In genomic region chr3:185943363-185944106, GRCh38 we compare ENCODE assay signal across 8 cellular contexts. TPM values are rescaled to one million over a fixed set of nuclear protein-coding genes. Genes with fewer than 3 reads are reported as not detected.
DNase-seq lines count a peak whose midpoint lies in the region; TF ChIP-seq lines count a peak whose summit lies in the region.

No MANE protein-coding gene starts in this region.

- peaks cover 18% of the 10 kb centered on the region for H3K4me1 Mint-ChIP-seq in activated T-helper 2 cell treated with anti-CD3 and anti-CD28 coated beads, Interferon-gamma antibody, Interleukin-2, Interleukin-4, amounts not matched to agents 10 μg/mL and 5 μg/mL and 100 μg/mL, durations not matched to agents 14 hours and 24 hours and 36 hours (ENCODE audit: low read depth)

- 10 to 12% methylated on average over 6 of the region's 6 CpGs for WGBS in GM23248 (ENCODE audit: low coverage in 1 of 2, low lambda C conversion rate in 2 of 2, missing lambda C conversion rate in 2 of 2), 2 experiments

- H3K36me3 ChIP-seq in GM23248 (ENCODE audit: low read depth) (no peaks in the 10 kb centered on the region), neutrophil (no peaks in the 10 kb centered on the region)

- H3K79me2 ChIP-seq in GM23248 (ENCODE audit: insufficient read depth) = no peaks in the 10 kb centered on the region

- H3K9me3 ChIP-seq in GM23248 (ENCODE audit: low read depth) = no peaks in the 10 kb centered on the region
- no peaks in the 10 kb centered on the region for H3K9me3 ChIP-seq in neutrophil

- peaks cover 3% of the 10 kb centered on the region for H3K36me3 Mint-ChIP-seq in activated T-helper 2 cell treated with anti-CD3 and anti-CD28 coated beads, Interferon-gamma antibody, Interleukin-2, Interleukin-4, amounts not matched to agents 10 μg/mL and 5 μg/mL and 100 μg/mL, durations not matched to agents 14 hours and 24 hours and 36 hours (ENCODE audit: low read depth)

- H3K27me3 ChIP-seq in GM23248 (replicated peaks; ENCODE audit: insufficient read depth) (0 out of 2 replicates have a peak, but pooled peaks cover 3% of the 10 kb centered on the region), neutrophil (no peaks in the 10 kb centered on the region)

- H3K27ac ChIP-seq in GM23248 (no peak overlapping the region), neutrophil (peak overlapping the region; percentile 55)

- H3K9me2 ChIP-seq in GM23248 (ENCODE audit: insufficient read depth) = no peaks in the 10 kb centered on the region

- peak overlapping the region; percentile 65 for H3K4me2 ChIP-seq in GM23248 (ENCODE audit: unreplicated experiment)

- peaks cover 4% of the 10 kb centered on the region for H3K9me3 Mint-ChIP-seq in activated T-helper 2 cell treated with anti-CD3 and anti-CD28 coated beads, Interferon-gamma antibody, Interleukin-2, Interleukin-4, amounts not matched to agents 10 μg/mL and 5 μg/mL and 100 μg/mL, durations not matched to agents 14 hours and 24 hours and 36 hours

- peak; percentile 98 for TF ChIP-seq CTCF in neutrophil (IDR thresholded peaks at IDR 0.05)

- no peaks in the 10 kb centered on the region for H3K4me1 ChIP-seq in GM23248 (ENCODE audit: insufficient read depth)
- peaks cover 8 to 9% of the 10 kb centered on the region in 2 experiments for H3K4me1 ChIP-seq in neutrophil (ENCODE audit: control insufficient read depth in 1 of 2, insufficient read depth in 1 of 2, low read depth in 1 of 2, low read length in 1 of 2)

- no peaks in the 10 kb centered on the region for H4K20me1 ChIP-seq in GM23248 (ENCODE audit: insufficient read depth)

- DNase-seq in EL (peak; percentile 79), GM23248 (peak; percentile 86), Kasumi-1 (lab: John Stamatoyannopoulos, UW) (peak; percentile 82 to 88), RKO (ENCODE audit: low spot score) (peak; percentile 65), fibroblast of the conjunctiva (ENCODE audit: low read depth) (peak; percentile 63), superior temporal gyrus (ENCODE audit: extremely low spot score) (peak; percentile 88)
- DNase-seq in activated T-helper 2 cell treated with anti-CD3 and anti-CD28 coated beads, Interferon-gamma antibody, Interleukin-2, Interleukin-4, amounts not matched to agents 10 μg/mL and 5 μg/mL and 100 μg/mL, durations not matched to agents 14 hours and 24 hours and 36 hours (ENCODE audit: low spot score) = peak; percentile 75

- no peak overlapping the region for H3K27ac Mint-ChIP-seq in activated T-helper 2 cell treated with anti-CD3 and anti-CD28 coated beads, Interferon-gamma antibody, Interleukin-2, Interleukin-4, amounts not matched to agents 10 μg/mL and 5 μg/mL and 100 μg/mL, durations not matched to agents 14 hours and 24 hours and 36 hours

- no peaks in the 10 kb centered on the region for H3F3A ChIP-seq in GM23248 (ENCODE audit: insufficient read depth)

- intact Hi-C loops in activated T-helper 2 cell treated with anti-CD3 and anti-CD28 coated beads, Interferon-gamma antibody, Interleukin-2, Interleukin-4, amounts not matched to agents 10 μg/mL and 5 μg/mL and 100 μg/mL, durations not matched to agents 14 hours and 24 hours and 36 hours (cut with micrococcal nuclease) = loop anchor here (2.0 kb wide), 1 partner anchor 33 kb away; no protein-coding TSS in a partner anchor

- H2AFZ ChIP-seq in GM23248 = peak overlapping the region; percentile 54; the same call in 1 of the 2 replicates

- no peak overlapping the region for H3K9ac ChIP-seq in GM23248

- H3K4me3 Mint-ChIP-seq in activated T-helper 2 cell treated with anti-CD3 and anti-CD28 coated beads, Interferon-gamma antibody, Interleukin-2, Interleukin-4, amounts not matched to agents 10 μg/mL and 5 μg/mL and 100 μg/mL, durations not matched to agents 14 hours and 24 hours and 36 hours (ENCODE audit: low read depth) = no peak overlapping the region

- in situ Hi-C loops in GM23248 (cut with MboI) = no loop called here

- H3K4me3 ChIP-seq in GM23248 = no peak overlapping the region
- H3K4me3 ChIP-seq in neutrophil (ENCODE audit: low read depth in 1 of 2, low read length in 1 of 2) = peak overlapping the region; percentile 38

- H3K27me3 Mint-ChIP-seq in activated T-helper 2 cell treated with anti-CD3 and anti-CD28 coated beads, Interferon-gamma antibody, Interleukin-2, Interleukin-4, amounts not matched to agents 10 μg/mL and 5 μg/mL and 100 μg/mL, durations not matched to agents 14 hours and 24 hours and 36 hours (ENCODE audit: low read depth) = peaks cover 24% of the 10 kb centered on the region

RNA-seq across cellular contexts. Expression of gene TRA2B, which starts 5.7 kb away (rescaled TPM):
- total RNA-seq in GM23248 (2014; rRNA removed; shearing (Covaris generic)) = 138 and 183 TPM in 2 replicates
- polyA plus RNA-seq in GM23248 (2016; fragmentation: Nextera tagmentation; extraction: Ambion mirVana) = 111 and 112 TPM in 2 replicates
- 277 and 282 TPM in 2 replicates for total RNA-seq in activated T-helper 2 cell treated with anti-CD3 and anti-CD28 coated beads, Interferon-gamma antibody, Interleukin-2, Interleukin-4, amounts not matched to agents 10 μg/mL and 5 μg/mL and 100 μg/mL, durations not matched to agents 14 hours and 24 hours and 36 hours
